33 cellular contexts compared by ENCODE assay signal in genomic region chr11:8234910-8235309, GRCh38. TPM values are rescaled to one million over a fixed set of nuclear protein-coding genes. Genes with fewer than 3 reads are reported as not detected.
A peak's percentile ranks its signal among the peaks of the same experiment; 100 is the strongest.
DNase-seq lines count a peak whose midpoint lies in the region; ATAC-seq and TF ChIP-seq lines count a peak whose summit lies in the region.
"Had no signal": no experiment of that assay in that cellular context is flagged by ENCODE, and none has a peak within 500 bp of the region (broad histone marks: within the 10 kb centered on the region; RNA-seq: fewer than 3 reads in every experiment).

No MANE protein-coding gene starts in this region.

- no peak for TF ChIP-seq RAD21 in HCT116 (IDR thresholded peaks at IDR 0.05; ENCODE audit: low read depth)

- peak; percentile 18; the same call in 1 of the 2 replicates for TF ChIP-seq CTCF in 22Rv1 (IDR thresholded peaks at IDR 0.05)
- TF ChIP-seq CTCF in HCT116 (IDR thresholded peaks at IDR 0.05 in 2 of 3, conservative IDR thresholded peaks at IDR 0.05 in 1 of 3; ENCODE audit: borderline replicate concordance in 1 of 3, insufficient read depth in 1 of 3, low read depth in 2 of 3, low read length in 2 of 3): no peak
- no peak for TF ChIP-seq CTCF in gastroesophageal sphincter (IDR thresholded peaks at IDR 0.05)

- H3K4me3 Mint-ChIP-seq in T-helper 17 cell (peak overlapping the region; percentile 62), naive B cell (peak overlapping the region in 4 of 8 donors; percentile 20 to 61 (median 46))
- H3K4me3 Mint-ChIP-seq: activated CD4-positive, alpha-beta T cell treated with anti-CD3 and anti-CD28 coated beads, Interleukin-2, amount 10 ng/mL, durations not matched to agents 7 days and 5 days; activated naive CD8-positive, alpha-beta T cell treated with anti-CD3 and anti-CD28 coated beads, Interleukin-2, amount 10 ng/mL, durations not matched to agents 7 days and 5 days; activated T-cell treated with anti-CD3 and anti-CD28 coated beads, Interleukin-2, amount 50 U/mL, for 24 hours; CD8-positive, alpha-beta T cell had no signal

- CTCF ChIA-PET in HCT116 (lab: Charles Lee): interaction anchor here (0.9 to 3.0 kb wide), 10 partner anchors 8 to 332 kb away, joined by 3 to 13 read pairs (median 4); partner anchors contain the start of gene LMO1

- no peaks in the 10 kb centered on the region for H3K9me2 ChIP-seq in HCT116 (ENCODE audit: insufficient read depth)

- H4K20me1 ChIP-seq in HCT116 (ENCODE audit: insufficient read depth): no peaks in the 10 kb centered on the region

- BruUV-seq in HCT116 (replicated peaks; lab: Mats Ljungman, UMichigan): no TSS peak

- peak overlapping the region; percentile 67 for H3K4me2 ChIP-seq in HCT116 (ENCODE audit: low read length)

- ATAC-seq in HCT116: no peak; the same call in 1 of the 2 replicates
- ATAC-seq in T-helper 17 cell: no peak
- ATAC-seq in naive B cell (ENCODE audit: low read depth in 2 of 2): peak; percentile 38 to 40
- ATAC-seq in gastroesophageal sphincter: no peak
- ATAC-seq: CD8-positive, alpha-beta T cell; naive thymus-derived CD8-positive, alpha-beta T cell; stimulated activated naive CD8-positive, alpha-beta T cell treated with anti-CD3 and anti-CD28 coated beads, Interleukin-15, Interleukin-2, amounts not matched to agents 100 U/mL and 50 U/mL, for 24 hours had no signal

- TF ChIP-seq EP300 in gastroesophageal sphincter (IDR thresholded peaks at IDR 0.05): no peak

- no peaks in the 10 kb centered on the region for H3K27me3 ChIP-seq in HCT116 (ENCODE audit: insufficient read depth, low read length)
- H3K27me3 ChIP-seq in gastroesophageal sphincter: no peaks in the 10 kb centered on the region
- H3K27me3 ChIP-seq: ascending aorta, testis, uterus had no signal

- H3K79me2 ChIP-seq in HCT116 (ENCODE audit: insufficient read depth, low read length): no peaks in the 10 kb centered on the region

- RAD21 ChIA-PET in HCT116 (lab: Charles Lee; ENCODE audit: low non-redundant PET in 1 of 2, low total read pairs in 2 of 2, uncharacterized antibody in 2 of 2, unreplicated experiment in 2 of 2): interaction anchor here in 1 of 2 experiments (0.8 kb wide), 1 partner anchor 29 kb away, joined by 3 read pairs; the partner anchor contains the start of gene LMO1

- peak overlapping the region; percentile 46 for H2AFZ ChIP-seq in HCT116 (ENCODE audit: low read depth, low read length, poor library complexity, severe bottlenecking)

- H3K9me3 Mint-ChIP-seq in naive B cell: no peaks in the 10 kb centered on the region
- H3K9me3 Mint-ChIP-seq: activated CD4-positive, alpha-beta T cell treated with anti-CD3 and anti-CD28 coated beads, Interleukin-2, amount 10 ng/mL, durations not matched to agents 7 days and 5 days; activated naive CD8-positive, alpha-beta T cell treated with anti-CD3 and anti-CD28 coated beads, Interleukin-2, amount 10 ng/mL, durations not matched to agents 7 days and 5 days; activated T-cell treated with anti-CD3 and anti-CD28 coated beads, Interleukin-2, amount 50 U/mL, for 24 hours; CD8-positive, alpha-beta T cell; naive thymus-derived CD8-positive, alpha-beta T cell had no signal

- H3K27ac Mint-ChIP-seq in T-helper 17 cell (peak overlapping the region; percentile 67), naive B cell (peak overlapping the region in 4 of 6 donors; percentile 5 to 69 (median 21))
- H3K27ac Mint-ChIP-seq: activated CD4-positive, alpha-beta T cell treated with anti-CD3 and anti-CD28 coated beads, Interleukin-2, amount 10 ng/mL, durations not matched to agents 7 days and 5 days; activated naive CD8-positive, alpha-beta T cell treated with anti-CD3 and anti-CD28 coated beads, Interleukin-2, amount 10 ng/mL, durations not matched to agents 7 days and 5 days; activated T-cell treated with anti-CD3 and anti-CD28 coated beads, Interleukin-2, amount 50 U/mL, for 24 hours; CD8-positive, alpha-beta T cell had no signal

- intact Hi-C loops in HCT116 (cut with micrococcal nuclease): no loop called here

- H3K36me3 Mint-ChIP-seq in T-helper 17 cell (ENCODE audit: low read depth) (no peaks in the 10 kb centered on the region), naive B cell (no peaks in the 10 kb centered on the region)
- H3K36me3 Mint-ChIP-seq: activated naive CD8-positive, alpha-beta T cell treated with anti-CD3 and anti-CD28 coated beads, Interleukin-2, amount 10 ng/mL, durations not matched to agents 7 days and 5 days; CD8-positive, alpha-beta T cell; naive thymus-derived CD8-positive, alpha-beta T cell had no signal

- H3K4me1 ChIP-seq in HCT116 (ENCODE audit: control insufficient read depth in 1 of 2, insufficient read depth in 2 of 2, low read length in 2 of 2): peaks cover 9 to 14% of the 10 kb centered on the region in 2 experiments; a peak in 3 of 4 replicates
- peaks cover 0 to 7% (median 0%) of the 10 kb centered on the region in 3 donors for H3K4me1 ChIP-seq in gastroesophageal sphincter
- H3K4me1 ChIP-seq: ascending aorta, uterus had no signal

- H3K4me1 Mint-ChIP-seq in T-helper 17 cell (peaks cover 12% of the 10 kb centered on the region), naive B cell (peaks cover 11 to 14% (median 13%) of the 10 kb centered on the region in 3 donors)

- DNase-seq in HCT116 (ENCODE audit: low read depth, low spot score) (no peak), T-helper 17 cell (no peak), naive B cell (no peak), kidney tubule cell (ENCODE audit: low spot score) (no peak), pons (ENCODE audit: low spot score) (no peak), foreskin melanocyte (no peak)
- DNase-seq: activated CD4-positive, alpha-beta T cell treated with anti-CD3 and anti-CD28 coated beads, Interleukin-2, amount 10 ng/mL, durations not matched to agents 7 days and 5 days; activated gamma-delta T cell treated with Interleukin-2 at 50 U/mL for 16 hours; activated naive CD8-positive, alpha-beta T cell treated with anti-CD3 and anti-CD28 coated beads, Interleukin-2, amount 10 ng/mL, durations not matched to agents 7 days and 5 days; activated T-cell treated with anti-CD3 and anti-CD28 coated beads, Interleukin-2, amount 50 U/mL, for 24 hours; AML-193; caudate nucleus; CD8-positive, alpha-beta T cell; cortex of kidney; effector memory CD4-positive, alpha-beta T cell; erythroblast; GOT3; KG1; NCI-H2029; NK-92 treated with Interleukin-12 subunit alpha and Interleukin-12 subunit beta, amount 100 ng/mL, for 24 hours; SIG-M5; stimulated activated naive CD8-positive, alpha-beta T cell treated with anti-CD3 and anti-CD28 coated beads, Interleukin-15, Interleukin-2, amounts not matched to agents 100 U/mL and 50 U/mL, for 24 hours; T1000; uterus had no signal

- H3K4me3 ChIP-seq in HCT116 (replicated peaks in 1 of 2; ENCODE audit: low read depth in 1 of 2, low read length in 2 of 2) (no peak overlapping the region), gastroesophageal sphincter (no peak overlapping the region)
- H3K4me3 ChIP-seq: ascending aorta, testis, uterus had no signal

- TF ChIP-seq POLR2A in HCT116 (IDR thresholded peaks at IDR 0.05; ENCODE audit: borderline replicate concordance, extremely low read depth, insufficient read depth, insufficient read length) (no peak), gastroesophageal sphincter (IDR thresholded peaks at IDR 0.05) (no peak)

- H3K27me3 Mint-ChIP-seq in T-helper 17 cell: peaks cover 6% of the 10 kb centered on the region
- peaks cover 0 to 5% (median 0%) of the 10 kb centered on the region in 3 donors for H3K27me3 Mint-ChIP-seq in naive B cell
- H3K27me3 Mint-ChIP-seq: activated CD4-positive, alpha-beta T cell treated with anti-CD3 and anti-CD28 coated beads, Interleukin-2, amount 10 ng/mL, durations not matched to agents 7 days and 5 days; activated naive CD8-positive, alpha-beta T cell treated with anti-CD3 and anti-CD28 coated beads, Interleukin-2, amount 10 ng/mL, durations not matched to agents 7 days and 5 days; activated T-cell treated with anti-CD3 and anti-CD28 coated beads, Interleukin-2, amount 50 U/mL, for 24 hours; naive thymus-derived CD8-positive, alpha-beta T cell had no signal

- H3K9me3 ChIP-seq in HCT116 (ENCODE audit: control insufficient read depth in 1 of 2, insufficient read depth in 1 of 2, low read depth in 1 of 2, low read length in 2 of 2): no peaks in the 10 kb centered on the region
- no peaks in the 10 kb centered on the region for H3K9me3 ChIP-seq in T-helper 17 cell (ENCODE audit: control insufficient read depth, low read length, poor library complexity, severe bottlenecking)
- H3K9me3 ChIP-seq in gastroesophageal sphincter: no peaks in the 10 kb centered on the region
- H3K9me3 ChIP-seq: ascending aorta, testis, uterus had no signal

- H3K36me3 ChIP-seq in HCT116 (ENCODE audit: control insufficient read depth in 1 of 2, insufficient read depth in 2 of 2, low read length in 2 of 2) (no peaks in the 10 kb centered on the region), gastroesophageal sphincter (no peaks in the 10 kb centered on the region)
- H3K36me3 ChIP-seq: ascending aorta, uterus had no signal

- 80 to 87% methylated on average over 1 to 2 of the region's 3 CpGs for WGBS in gastroesophageal sphincter (ENCODE audit: low coverage in 1 of 2), 2 donors

- POLR2A ChIA-PET in HCT116 (lab: Charles Lee): interaction anchor here (0.7 kb wide), 1 partner anchor 332 kb away, joined by 3 read pairs; no protein-coding TSS in a partner anchor

- no peak overlapping the region for H3K9ac ChIP-seq in HCT116 (ENCODE audit: low read length)

- H3K27ac ChIP-seq in 22Rv1: no peak overlapping the region
- H3K27ac ChIP-seq in HCT116 (ENCODE audit: low read depth, low read length): no peak overlapping the region
- H3K27ac ChIP-seq in gastroesophageal sphincter: no peak overlapping the region
- H3K27ac ChIP-seq: ascending aorta, testis, uterus, VCaP had no signal

TF ChIP-seq in HCT116, 20 proteins besides CTCF, POLR2A, EP300 and RAD21 (continues in another document):
- TF ChIP-seq SRF (IDR thresholded peaks at IDR 0.05; ENCODE audit: low read depth): no peak
- TF ChIP-seq FOSL1 (IDR thresholded peaks at IDR 0.05; ENCODE audit: low read depth): no peak
- no peak for TF ChIP-seq CBX3 (IDR thresholded peaks at IDR 0.05; ENCODE audit: low read depth)
- TF ChIP-seq, protein P1, sequence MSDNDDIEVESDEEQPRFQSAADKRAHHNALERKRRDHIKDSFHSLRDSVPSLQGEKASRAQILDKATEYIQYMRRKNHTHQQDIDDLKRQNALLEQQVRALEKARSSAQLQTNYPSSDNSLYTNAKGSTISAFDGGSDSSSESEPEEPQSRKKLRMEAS (IDR thresholded peaks at IDR 0.05): no peak
- no peak for TF ChIP-seq JUND (IDR thresholded peaks at IDR 0.05)
- TF ChIP-seq EZH2 (IDR thresholded peaks at IDR 0.05): no peak
- no peak for TF ChIP-seq ZFX (IDR thresholded peaks at IDR 0.05)

RNA-seq across cellular contexts. Expression of gene LMO1, which starts 28.8 kb away (rescaled TPM):
- total RNA-seq in HCT116 (2021; ENCODE audit: unreplicated experiment) (0.27 TPM), T-helper 17 cell (not detected), gastroesophageal sphincter (not detected)
- 0.31 and 1.0 TPM in 2 replicates for polyA plus RNA-seq in HCT116 (2012)
- not detected for polyA plus RNA-seq in naive B cell (ENCODE audit: low read depth in 6 of 6)
- total RNA-seq: A673; activated CD4-positive, alpha-beta T cell treated with anti-CD3 and anti-CD28 coated beads, Interleukin-2, amount 10 ng/mL, durations not matched to agents 7 days and 5 days; activated naive CD8-positive, alpha-beta T cell treated with anti-CD3 and anti-CD28 coated beads, Interleukin-2, amount 10 ng/mL, durations not matched to agents 7 days and 5 days; ascending aorta; CD8-positive, alpha-beta T cell; naive thymus-derived CD8-positive, alpha-beta T cell; omental fat pad; skeletal muscle tissue; uterus had no signal
- polyA plus RNA-seq: naive thymus-derived CD8-positive, alpha-beta T cell had no signal

Comparison
In these comparisons a context has a peak if more than half of its experiments do, and no peak if none do; other contexts are left out.
1. ATAC-seq: peak in naive B cell (2 of 2); none in HCT116 (single experiment), T-helper 17 cell (single experiment) and gastroesophageal sphincter (single experiment).